ENCODE assay signal across 7 cellular contexts in the genomic region with DNA sequence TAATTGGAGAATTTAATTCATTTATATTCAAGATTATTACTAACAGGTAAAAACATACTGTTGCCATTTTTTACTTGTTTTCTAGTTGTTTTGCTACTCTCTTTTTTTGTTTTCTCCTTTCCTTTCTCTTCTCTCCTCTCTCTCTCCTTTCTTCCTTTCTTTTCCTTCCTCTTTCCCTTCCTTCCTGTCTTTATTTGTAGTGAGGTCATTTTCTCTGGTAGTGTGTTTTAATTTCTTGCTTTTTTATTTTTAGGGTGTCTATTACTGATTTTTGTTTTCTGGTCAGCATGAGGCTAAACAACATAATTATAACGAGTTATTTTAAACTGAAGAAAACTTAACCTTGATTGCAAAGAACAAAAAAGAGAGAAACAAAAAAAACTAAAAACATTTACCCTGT.
"Had no signal": no experiment of that assay in that cellular context is flagged by ENCODE, and none has a peak within 500 bp of the region (broad histone marks: within the 10 kb centered on the region; RNA-seq: fewer than 3 reads in every experiment).

No MANE protein-coding gene starts in this region.

- H3K4me1 Mint-ChIP-seq: GM23338, H9, IgD-negative memory B cell had no signal

- H3K9me3 Mint-ChIP-seq: GM23338, H9 had no signal

- DNase-seq: H9, HCEC 1CT, HFFc6 had no signal

- ATAC-seq: GM23338, HepG2 had no signal

- H3K4me3 ChIP-seq: GM23338 had no signal

- H3K27ac Mint-ChIP-seq: GM23338, HFFc6, IgD-negative memory B cell had no signal

- H3K4me3 Mint-ChIP-seq: GM23338, H9, HFFc6, IgD-negative memory B cell had no signal

- H3K27ac ChIP-seq: HL-60 had no signal
